9 cellular contexts compared by ENCODE assay signal in genomic region chr11:59918987-59919589, GRCh38. TPM values are rescaled to one million over a fixed set of nuclear protein-coding genes. Genes with fewer than 3 reads are reported as not detected.
DNase-seq lines count a peak whose midpoint lies in the region; ATAC-seq and TF ChIP-seq lines count a peak whose summit lies in the region.
"Had no signal": no experiment of that assay in that cellular context is flagged by ENCODE, and none has a peak within 500 bp of the region (broad histone marks: within the 10 kb centered on the region; RNA-seq: fewer than 3 reads in every experiment).

No MANE protein-coding gene starts in this region.

- POLR2A ChIA-PET in activated CD4-positive, alpha-beta memory T cell treated with anti-CD3 and anti-CD28 coated beads for 36 hours (lab: Charles Lee), result interaction anchor here (1.1 kb wide), 1 partner anchor 165 kb away, joined by 3 read pairs; no protein-coding TSS in a partner anchor
- POLR2A ChIA-PET in CD8-positive, alpha-beta T cell (lab: Charles Lee), result no interaction called here

- intact Hi-C loops in activated CD4-positive, alpha-beta memory T cell treated with anti-CD3 and anti-CD28 coated beads for 36 hours (cut with micrococcal nuclease), result loop anchor here (1.0 to 2.0 kb wide), 2 partner anchors 96 to 164 kb away; partner anchors contain the start of gene STX3
- intact Hi-C loops in left colon (cut with DNase I, micrococcal nuclease), result no loop called here
- intact Hi-C loops in CD8-positive, alpha-beta T cell (cut with DNase I, micrococcal nuclease), result no loop called here

- H3K9me3 Mint-ChIP-seq in activated CD4-positive, alpha-beta memory T cell treated with anti-CD3 and anti-CD28 coated beads for 36 hours, result peaks cover 46% of the 10 kb centered on the region
- H3K9me3 Mint-ChIP-seq in CD8-positive, alpha-beta T cell, result peaks cover 25% of the 10 kb centered on the region

- CTCF ChIA-PET in activated CD4-positive, alpha-beta memory T cell treated with anti-CD3 and anti-CD28 coated beads for 36 hours (lab: Charles Lee), result interaction anchor here (0.6 to 1.9 kb wide), 15 partner anchors 10 to 166 kb away, joined by 3 to 27 read pairs (median 5); partner anchors contain the start of genes MRPL16 and STX3
- CTCF ChIA-PET in CD8-positive, alpha-beta T cell (lab: Charles Lee), result interaction anchor here (0.6 kb wide), 1 partner anchor 1771 kb away, joined by 5 read pairs; no protein-coding TSS in a partner anchor

- peak; percentile 59 for ATAC-seq in left colon
- no peak for ATAC-seq in CD8-positive, alpha-beta T cell
- ATAC-seq in HG03378 (IDR thresholded peaks at IDR 0.05; ENCODE audit: unreplicated experiment), result no peak
- no peak for ATAC-seq in HG03108 (IDR thresholded peaks at IDR 0.05; ENCODE audit: unreplicated experiment)

- H3K27me3 Mint-ChIP-seq in activated CD4-positive, alpha-beta memory T cell treated with anti-CD3 and anti-CD28 coated beads for 36 hours, result peaks cover 2% of the 10 kb centered on the region
- H3K27me3 Mint-ChIP-seq in CD8-positive, alpha-beta T cell (ENCODE audit: low read depth), result peaks cover 2% of the 10 kb centered on the region

- peaks cover 13% of the 10 kb centered on the region for H3K9me3 ChIP-seq in CD8-positive, alpha-beta T cell (ENCODE audit: low read length)

- DNase-seq in activated T-cell treated with anti-CD3 and anti-CD28 coated beads for 24 hours (ENCODE audit: low read depth) (peak; percentile 7), LNCaP clone FGC (ENCODE audit: low read depth) (peak; percentile 37), left colon (peak in 1 of 2 donors; percentile 43)
- no peak for DNase-seq in activated T-cell treated with anti-CD3 and anti-CD28 coated beads, Interleukin-2, amount 50 U/mL, for 1 hour
- peak; percentile 33 for DNase-seq in activated CD4-positive, alpha-beta memory T cell treated with anti-CD3 and anti-CD28 coated beads for 36 hours
- no peak for DNase-seq in CD8-positive, alpha-beta T cell

- no peak overlapping the region for H3K27ac Mint-ChIP-seq in activated CD4-positive, alpha-beta memory T cell treated with anti-CD3 and anti-CD28 coated beads for 36 hours
- H3K27ac Mint-ChIP-seq in CD8-positive, alpha-beta T cell, result no peak overlapping the region
- H3K27ac Mint-ChIP-seq: activated naive CD4-positive, alpha-beta T cell treated with anti-CD3 and anti-CD28 coated beads, Interleukin-2, amount 50 U/mL, for 72 hours had no signal

- no peak overlapping the region for H3K4me3 ChIP-seq in LNCaP clone FGC (ENCODE audit: low read depth, low read length)
- no peak overlapping the region for H3K4me3 ChIP-seq in CD8-positive, alpha-beta T cell (ENCODE audit: low read depth, low read length)

- H3K4me1 ChIP-seq in CD8-positive, alpha-beta T cell (ENCODE audit: insufficient read depth, low read length), result no peaks in the 10 kb centered on the region

- H3K36me3 Mint-ChIP-seq in activated CD4-positive, alpha-beta memory T cell treated with anti-CD3 and anti-CD28 coated beads for 36 hours, result peaks cover 13% of the 10 kb centered on the region
- peaks cover 4% of the 10 kb centered on the region for H3K36me3 Mint-ChIP-seq in CD8-positive, alpha-beta T cell

- no peaks in the 10 kb centered on the region for H3K27me3 ChIP-seq in CD8-positive, alpha-beta T cell (ENCODE audit: insufficient read depth, low read length)

- TF ChIP-seq CTCF in LNCaP clone FGC (IDR thresholded peaks at IDR 0.05; ENCODE audit: control insufficient read depth, extremely low read depth, insufficient read depth), result peak; percentile 79
- no peak for TF ChIP-seq CTCF in CD8-positive, alpha-beta T cell (IDR thresholded peaks at IDR 0.05)

- H3K4me1 Mint-ChIP-seq in activated CD4-positive, alpha-beta memory T cell treated with anti-CD3 and anti-CD28 coated beads for 36 hours (ENCODE audit: low read depth), result no peaks in the 10 kb centered on the region
- H3K4me1 Mint-ChIP-seq in CD8-positive, alpha-beta T cell (ENCODE audit: low read depth), result no peaks in the 10 kb centered on the region

- no peak overlapping the region for H3K27ac ChIP-seq in CD8-positive, alpha-beta T cell (ENCODE audit: low read depth, low read length)

- H3K36me3 ChIP-seq in CD8-positive, alpha-beta T cell (ENCODE audit: insufficient read depth, low read length), result no peaks in the 10 kb centered on the region

- H3K4me3 Mint-ChIP-seq in activated CD4-positive, alpha-beta memory T cell treated with anti-CD3 and anti-CD28 coated beads for 36 hours, result no peak overlapping the region
- H3K4me3 Mint-ChIP-seq in CD8-positive, alpha-beta T cell, result no peak overlapping the region

RNA-seq across cellular contexts. Expression of gene OOSP1, which starts 19.1 kb away (rescaled TPM):
- total RNA-seq in activated CD4-positive, alpha-beta memory T cell treated with anti-CD3 and anti-CD28 coated beads for 36 hours, result not detected
- under 1 TPM in 1 of 2 donors, not detected in 1; 0.37 TPM for total RNA-seq in left colon
- not detected for total RNA-seq in CD8-positive, alpha-beta T cell
- total RNA-seq: activated naive CD4-positive, alpha-beta T cell treated with anti-CD3 and anti-CD28 coated beads, Interleukin-2, amount 50 U/mL, for 72 hours had no signal

RNA-seq across cellular contexts. Expression of gene OOSP3, which starts 40.5 kb away (rescaled TPM):
- total RNA-seq in activated CD4-positive, alpha-beta memory T cell treated with anti-CD3 and anti-CD28 coated beads for 36 hours, result not detected
- total RNA-seq in left colon, result under 1 TPM in 1 of 2 donors, not detected in 1; 0.46 TPM
- total RNA-seq in CD8-positive, alpha-beta T cell, result not detected
- total RNA-seq: activated naive CD4-positive, alpha-beta T cell treated with anti-CD3 and anti-CD28 coated beads, Interleukin-2, amount 50 U/mL, for 72 hours had no signal

RNA-seq across cellular contexts. Expression of gene OOSP4A, which starts 44.7 kb away (rescaled TPM):
- not detected for total RNA-seq in activated CD4-positive, alpha-beta memory T cell treated with anti-CD3 and anti-CD28 coated beads for 36 hours
- total RNA-seq in left colon, result not detected
- total RNA-seq in CD8-positive, alpha-beta T cell, result not detected
- total RNA-seq: activated naive CD4-positive, alpha-beta T cell treated with anti-CD3 and anti-CD28 coated beads, Interleukin-2, amount 50 U/mL, for 72 hours had no signal

RNA-seq across cellular contexts. Expression of gene TCN1, which starts 52.8 kb away (rescaled TPM):
- not detected for total RNA-seq in activated CD4-positive, alpha-beta memory T cell treated with anti-CD3 and anti-CD28 coated beads for 36 hours
- not detected for total RNA-seq in left colon
- total RNA-seq in CD8-positive, alpha-beta T cell, result not detected
- total RNA-seq: activated naive CD4-positive, alpha-beta T cell treated with anti-CD3 and anti-CD28 coated beads, Interleukin-2, amount 50 U/mL, for 72 hours had no signal

Comparison
In these comparisons a context has a peak if more than half of its experiments do, and no peak if none do; other contexts are left out.
1. DNase-seq: peak in activated T-cell treated with anti-CD3 and anti-CD28 coated beads for 24 hours (single experiment), LNCaP clone FGC (single experiment) and activated CD4-positive, alpha-beta memory T cell treated with anti-CD3 and anti-CD28 coated beads for 36 hours (single experiment); none in activated T-cell treated with anti-CD3 and anti-CD28 coated beads, Interleukin-2, amount 50 U/mL, for 1 hour (single experiment) and CD8-positive, alpha-beta T cell (0 of 7).